Comparison of ENCODE assay signal across 14 cellular contexts in the genomic region with DNA sequence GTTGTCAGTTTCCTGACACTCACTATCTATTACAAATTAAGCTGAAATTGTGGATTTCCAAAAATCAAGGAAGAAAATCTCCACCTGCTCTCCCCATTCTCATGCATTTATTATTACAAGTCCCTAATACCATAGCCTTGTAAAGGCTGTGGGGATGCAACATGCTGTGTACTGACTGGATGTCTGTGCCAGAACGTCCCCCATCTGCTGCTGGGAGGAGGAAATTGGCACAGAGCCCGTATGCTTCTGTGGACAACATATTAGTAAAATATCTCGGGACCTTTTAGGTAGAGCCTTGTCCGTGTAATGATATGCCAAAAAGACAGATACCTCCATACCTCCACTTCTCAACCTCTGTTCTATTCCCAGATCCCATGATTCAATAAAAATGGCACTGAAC.
DNase-seq lines count a peak whose midpoint lies in the region; ATAC-seq and TF ChIP-seq lines count a peak whose summit lies in the region.
"Had no signal": no experiment of that assay in that cellular context is flagged by ENCODE, and none has a peak within 500 bp of the region (broad histone marks: within the 10 kb centered on the region; RNA-seq: fewer than 3 reads in every experiment).

No MANE protein-coding gene starts in this region.

- H3K9ac ChIP-seq in BLaER1 (no peak overlapping the region), PC-3 (ENCODE audit: low read length) (no peak overlapping the region)

- no peaks in the 10 kb centered on the region for H3K27me3 ChIP-seq in BLaER1
- H3K27me3 ChIP-seq in PC-3 (ENCODE audit: low read length) = no peaks in the 10 kb centered on the region
- H3K27me3 ChIP-seq: tibial nerve had no signal

- intact Hi-C loops in PC-3 (cut with micrococcal nuclease) = no loop called here

- H3K4me3 ChIP-seq in BLaER1 (no peak overlapping the region), PC-3 (ENCODE audit: low read length) (no peak overlapping the region)
- H3K4me3 ChIP-seq: tibial nerve had no signal

- no peaks in the 10 kb centered on the region for H4K20me1 ChIP-seq in BLaER1
- H4K20me1 ChIP-seq in PC-3 (ENCODE audit: low read length) = no peaks in the 10 kb centered on the region

- H3K9me3 ChIP-seq in BLaER1 (peaks cover 7% of the 10 kb centered on the region), PC-3 (ENCODE audit: low read length) (no peaks in the 10 kb centered on the region)
- H3K9me3 ChIP-seq: tibial nerve had no signal

- no peaks in the 10 kb centered on the region for H3K9me2 ChIP-seq in PC-3 (replicated peaks; ENCODE audit: low read length)

- H3K27ac ChIP-seq in BLaER1 (no peak overlapping the region), PC-3 (ENCODE audit: low read length) (no peak overlapping the region)
- H3K27ac ChIP-seq: tibial nerve had no signal

- no peak overlapping the region for H2AFZ ChIP-seq in PC-3 (ENCODE audit: low read length)

- H3K4me1 ChIP-seq in BLaER1 (peaks cover 67% of the 10 kb centered on the region), PC-3 (ENCODE audit: insufficient read depth, low read length) (no peaks in the 10 kb centered on the region)

- H3F3A ChIP-seq in PC-3 (ENCODE audit: low read length, unreplicated experiment) = no peaks in the 10 kb centered on the region

- DNase-seq in COR-L47 (lab: John Stamatoyannopoulos, UW) = peak; percentile 71
- DNase-seq in NCI-H345 (lab: John Stamatoyannopoulos, UW) = peak; percentile 73
- DNase-seq in cerebellum (ENCODE audit: low spot score) = peak; percentile 64
- DNase-seq in PC-3 = no peak
- DNase-seq: activated CD4-positive, alpha-beta T cell treated with anti-CD3 and anti-CD28 coated beads, Interleukin-2, amount 50 U/mL, for 48 hours; activated effector memory CD4-positive, alpha-beta T cell treated with anti-CD3 and anti-CD28 coated beads, Interleukin-2, amount 50 U/mL, for 16 hours; stimulated activated CD4-positive, alpha-beta T cell treated with anti-CD3 and anti-CD28 coated beads, Interleukin-4, amount 100 ng/mL, for 4 hours; stimulated activated naive CD8-positive, alpha-beta T cell treated with anti-CD3 and anti-CD28 coated beads, Interleukin-15, Interleukin-2, amounts not matched to agents 100 U/mL and 50 U/mL, for 24 hours; T-helper 9 cell had no signal

- no TSS peak for BruUV-seq in PC-3 (replicated peaks; lab: Mats Ljungman, UMichigan)

- no peak for TF ChIP-seq CTCF in PC-3 (conservative IDR thresholded peaks at IDR 0.05; ENCODE audit: low read depth, low read length)

- no peaks in the 10 kb centered on the region for H3K36me3 ChIP-seq in BLaER1
- no peaks in the 10 kb centered on the region for H3K36me3 ChIP-seq in PC-3 (ENCODE audit: low read depth, low read length)
- H3K36me3 ChIP-seq: tibial nerve had no signal

- CTCF ChIA-PET in PC-3 (lab: Charles Lee) = no interaction called here

- H3K4me2 ChIP-seq in BLaER1 (peak overlapping the region; percentile 69), PC-3 (ENCODE audit: low read length) (no peak overlapping the region)

- H3K79me2 ChIP-seq in PC-3 (ENCODE audit: low read length) = no peaks in the 10 kb centered on the region

- ATAC-seq in PC-3 (no peak), GM21529 (IDR thresholded peaks at IDR 0.05; ENCODE audit: unreplicated experiment) (no peak), GM19328 (IDR thresholded peaks at IDR 0.05; ENCODE audit: unreplicated experiment) (no peak)
- ATAC-seq: stimulated activated naive CD8-positive, alpha-beta T cell treated with anti-CD3 and anti-CD28 coated beads, Interleukin-15, Interleukin-2, amounts not matched to agents 100 U/mL and 50 U/mL, for 24 hours; WTC11 had no signal

- POLR2A ChIA-PET in PC-3 (lab: Charles Lee; ENCODE audit: unreplicated experiment) = no interaction called here
